Comparison of ENCODE assay signal across 26 cellular contexts in the genomic region with DNA sequence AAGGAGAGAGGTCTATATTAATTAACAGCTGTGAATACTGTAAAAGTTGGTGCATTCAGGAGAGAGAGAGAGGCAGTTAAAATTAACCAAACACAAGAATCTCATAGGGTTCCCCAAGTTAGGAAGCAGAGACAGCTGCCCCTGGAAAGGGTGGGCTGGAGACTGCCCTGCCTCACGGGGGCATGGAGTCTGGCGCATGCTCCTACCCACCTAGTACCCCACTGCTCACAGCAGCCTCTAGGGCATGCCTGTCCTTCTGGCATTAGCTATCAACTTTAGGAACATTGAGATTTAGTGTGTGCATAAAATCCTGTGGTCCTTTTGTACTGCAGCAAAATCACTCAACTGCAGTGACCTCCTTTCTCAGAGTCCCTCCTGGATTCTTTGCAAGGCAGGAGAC.
"Had no signal": no experiment of that assay in that cellular context is flagged by ENCODE, and none has a peak within 500 bp of the region (broad histone marks: within the 10 kb centered on the region; RNA-seq: fewer than 3 reads in every experiment).

No MANE protein-coding gene starts in this region.

- H3K9me3 ChIP-seq: neutrophil, pancreas, prostate gland, suprapubic skin, testis, tibial artery, transverse colon, upper lobe of right lung, uterus had no signal

- H3K27ac ChIP-seq: neutrophil, pancreas, prostate gland, skin epidermis, spleen, suprapubic skin, testis, tibial artery, transverse colon, upper lobe of right lung, uterus had no signal

- H3K27me3 ChIP-seq: neutrophil, pancreas, spleen, suprapubic skin, testis, tibial artery, transverse colon, upper lobe of right lung, uterus had no signal

- H3K36me3 ChIP-seq: neutrophil, pancreas, prostate gland, spleen, suprapubic skin, tibial artery, transverse colon, upper lobe of right lung, uterus had no signal

- H3K4me1 ChIP-seq: pancreas, prostate gland, spleen, suprapubic skin, testis, tibial artery, transverse colon, upper lobe of right lung, uterus had no signal

- H3K4me2 ChIP-seq: smooth muscle cell had no signal

- ATAC-seq: naive thymus-derived CD4-positive, alpha-beta T cell; pancreas; right cardiac atrium; sciatic nerve; stimulated activated memory B cell treated with anti-CD40 and anti-IgM and Interleukin-4, amounts not matched to agents 10 μg/mL and 1 μg/mL and 100 μg/mL, for 72 hours; stimulated activated naive CD8-positive, alpha-beta T cell treated with anti-CD3 and anti-CD28 coated beads, Interleukin-15, amount 100 ng/mL, for 72 hours; stimulated activated naive CD8-positive, alpha-beta T cell treated with anti-CD3 and anti-CD28 coated beads, Interleukin-15, Interleukin-2, amounts not matched to agents 100 U/mL and 50 U/mL, for 24 hours; upper lobe of right lung had no signal

- DNase-seq: naive thymus-derived CD4-positive, alpha-beta T cell; nephron progenitor cell; pancreas; right cardiac atrium; spleen; stimulated activated CD4-positive, alpha-beta T cell treated with anti-CD3 and anti-CD28 coated beads, Interleukin-12 subunit alpha, Interleukin-12 subunit beta, amount 100 ng/mL, for 4 hours; stimulated activated CD4-positive, alpha-beta T cell treated with anti-CD3 and anti-CD28 coated beads, Interleukin-1b, Interleukin-23, amount 100 ng/mL, for 48 hours; stimulated activated CD4-positive, alpha-beta T cell treated with anti-CD3 and anti-CD28 coated beads, Interleukin-4, amount 100 ng/mL, for 1 hour; stimulated activated CD4-positive, alpha-beta T cell treated with anti-CD3 and anti-CD28 coated beads, Interleukin-4, amount 100 ng/mL, for 4 hours; stimulated activated CD8-positive, alpha-beta memory T cell treated with anti-CD3 and anti-CD28 coated beads, Interleukin-4, amount 100 ng/mL, for 48 hours; stimulated activated naive CD4-positive, alpha-beta T cell; stimulated activated naive CD8-positive, alpha-beta T cell treated with anti-CD3 and anti-CD28 coated beads, Interleukin-15, amount 100 ng/mL, for 72 hours; stimulated activated naive CD8-positive, alpha-beta T cell treated with anti-CD3 and anti-CD28 coated beads, Interleukin-15, Interleukin-2, amounts not matched to agents 100 U/mL and 50 U/mL, for 24 hours; substantia nigra; testis; tibial artery; transverse colon; upper lobe of right lung; uterus had no signal

- H3K4me3 ChIP-seq: pancreas, prostate gland, skin epidermis, smooth muscle cell, spleen, suprapubic skin, testis, tibial artery, transverse colon, upper lobe of right lung, uterus had no signal

- FAIRE-seq: pancreas had no signal
